8 cellular contexts compared by ENCODE assay signal in genomic region chr10:46285300-46285699, GRCh38. TPM values are rescaled to one million over a fixed set of nuclear protein-coding genes. Genes with fewer than 3 reads are reported as not detected.
DNase-seq lines count a peak whose midpoint lies in the region; ATAC-seq and TF ChIP-seq lines count a peak whose summit lies in the region.

No MANE protein-coding gene starts in this region.

- no peak for TF ChIP-seq CTCF in CD8-positive, alpha-beta T cell (IDR thresholded peaks at IDR 0.05)
- TF ChIP-seq CTCF in IMR-90 (conservative IDR thresholded peaks at IDR 0.05; ENCODE audit: low read depth, low read length): no peak
- no peak for TF ChIP-seq CTCF in colonic mucosa (IDR thresholded peaks at IDR 0.05)
- no peak for TF ChIP-seq CTCF in osteoblast (IDR thresholded peaks at IDR 0.05; ENCODE audit: extremely low read depth, low read depth, low read length)

- H2AFZ ChIP-seq in IMR-90 (replicated peaks; ENCODE audit: low read length, poor library complexity) (no peak overlapping the region), osteoblast (ENCODE audit: low read length) (no peak overlapping the region)

- peak overlapping the region; percentile 53 for H3K23ac ChIP-seq in IMR-90 (ENCODE audit: low read depth, low read length)

- peaks cover 10% of the 10 kb centered on the region for H3K4me1 ChIP-seq in CD8-positive, alpha-beta T cell (ENCODE audit: insufficient read depth, low read length)
- H3K4me1 ChIP-seq in IMR-90 (ENCODE audit: control insufficient read depth, insufficient read depth, low read length) (peaks cover 2% of the 10 kb centered on the region; the same call in 1 of the 2 replicates), colonic mucosa (no peaks in the 10 kb centered on the region), osteoblast (ENCODE audit: insufficient read depth, low read length) (no peaks in the 10 kb centered on the region)

- dilution Hi-C loops in IMR-90 (cut with HindIII; ENCODE audit: low sequenced_read_pairs, unreplicated experiment): no loop called here

- H3K79me1 ChIP-seq in IMR-90 (ENCODE audit: low read depth in 1 of 2, low read length in 2 of 2): peaks cover 0 to 6% of the 10 kb centered on the region in 2 experiments; a peak in 1 of 4 replicates

- H3K4me2 ChIP-seq in IMR-90 (ENCODE audit: low read depth, low read length): peak overlapping the region; percentile 85
- H3K4me2 ChIP-seq in osteoblast (ENCODE audit: insufficient read depth, low read length): peak overlapping the region; percentile 78

- intact Hi-C loops in CD8-positive, alpha-beta T cell (cut with DNase I, micrococcal nuclease): loop anchor here (2.0 to 10.0 kb wide), 2 partner anchors 254 to 1290 kb away; partner anchors contain the start of gene NCOA4 (in 1 of the 2)
- intact Hi-C loops in IMR-90 (cut with micrococcal nuclease) (no loop called here), colonic mucosa (cut with DNase I) (no loop called here)

- peaks cover 3% of the 10 kb centered on the region for H3K9me1 ChIP-seq in IMR-90 (ENCODE audit: insufficient read depth, low read length)

- no peaks in the 10 kb centered on the region for H3K9me3 ChIP-seq in CD8-positive, alpha-beta T cell (ENCODE audit: low read length)
- H3K9me3 ChIP-seq in IMR-90 (ENCODE audit: control insufficient read depth, insufficient read depth, low read length) (no peaks in the 10 kb centered on the region), colonic mucosa (no peaks in the 10 kb centered on the region), osteoblast (ENCODE audit: low read depth, low read length) (no peaks in the 10 kb centered on the region)

- POLR2A ChIA-PET in CD8-positive, alpha-beta T cell (lab: Charles Lee): interaction anchor here (1.3 to 3.1 kb wide), 2 partner anchors 16 to 1095 kb away, joined by 3 to 18 read pairs; no protein-coding TSS in a partner anchor
- POLR2A ChIA-PET in IMR-90 (lab: Charles Lee; ENCODE audit: unreplicated experiment): no interaction called here

- peak overlapping the region in 1 of 2 experiments; percentile 98; a peak in 3 of 4 replicates for H4K8ac ChIP-seq in IMR-90 (ENCODE audit: low read depth in 2 of 2, low read length in 2 of 2)

- no peak overlapping the region for H3K27ac ChIP-seq in CD8-positive, alpha-beta T cell (ENCODE audit: low read depth, low read length)
- H3K27ac ChIP-seq in IMR-90 (ENCODE audit: insufficient read depth, low read length): no peak overlapping the region
- H3K27ac ChIP-seq in colonic mucosa: no peak overlapping the region
- no peak overlapping the region for H3K27ac ChIP-seq in osteoblast (ENCODE audit: low read depth, low read length)

- H3K18ac ChIP-seq in IMR-90 (ENCODE audit: low read depth, low read length): no peak overlapping the region

- no peaks in the 10 kb centered on the region for H3K9me3 Mint-ChIP-seq in CD8-positive, alpha-beta T cell

- H4K91ac ChIP-seq in IMR-90 (ENCODE audit: insufficient read depth, low read depth, low read length): peak overlapping the region; percentile 38; the same call in 1 of the 2 replicates

- H3K79me2 ChIP-seq in osteoblast (ENCODE audit: insufficient read depth, low read length): no peaks in the 10 kb centered on the region

- peak overlapping the region; percentile 58; the same call in 1 of the 2 replicates for H3K4ac ChIP-seq in IMR-90 (ENCODE audit: low read depth, low read length)

- CTCF ChIA-PET in CD8-positive, alpha-beta T cell (lab: Charles Lee): interaction anchor here (1.5 kb wide), 1 partner anchor 15 kb away, joined by 5 read pairs; no protein-coding TSS in a partner anchor
- CTCF ChIA-PET in IMR-90 (lab: Yijun Ruan, JAX): no interaction called here

- BruUV-seq in IMR-90 (replicated peaks; lab: Mats Ljungman, UMichigan): no TSS peak

- TF ChIP-seq POLR2A in IMR-90 (IDR thresholded peaks at IDR 0.05; ENCODE audit: low read depth, low read length): no peak

- ATAC-seq in CD8-positive, alpha-beta T cell: no peak
- ATAC-seq in IMR-90 (ENCODE audit: low read depth): no peak
- no peak for ATAC-seq in GM19452 (IDR thresholded peaks at IDR 0.05; ENCODE audit: unreplicated experiment)

- no peaks in the 10 kb centered on the region for H3K36me3 ChIP-seq in CD8-positive, alpha-beta T cell (ENCODE audit: insufficient read depth, low read length)
- no peaks in the 10 kb centered on the region for H3K36me3 ChIP-seq in IMR-90 (ENCODE audit: control insufficient read depth, insufficient read depth, low read length)
- no peaks in the 10 kb centered on the region for H3K36me3 ChIP-seq in colonic mucosa
- H3K36me3 ChIP-seq in osteoblast (ENCODE audit: insufficient read depth, low read length): no peaks in the 10 kb centered on the region

- no peak overlapping the region for H2BK120ac ChIP-seq in IMR-90 (ENCODE audit: low read depth, low read length)

- DNase-seq in CD8-positive, alpha-beta T cell: no peak
- no peak for DNase-seq in IMR-90
- no peak for DNase-seq in colonic mucosa
- DNase-seq in osteoblast (ENCODE audit: insufficient read length, low spot score, missing footprints): no peak
- no peak for DNase-seq in hepatic stellate cell (ENCODE audit: low spot score)
- no peak for DNase-seq in central memory CD4-positive, alpha-beta T cell
- no peak for DNase-seq in NOMO-1 treated with DMSO at 0.1 percent for 48 hours (lab: John Stamatoyannopoulos, UW; ENCODE audit: unreplicated experiment)

- no peak overlapping the region; the same call in 1 of the 2 replicates for H4K5ac ChIP-seq in IMR-90 (ENCODE audit: low read depth, low read length)

- 83% methylated on average over 2 of the region's 3 CpGs; no CpG with 5 or more reads in 1 of the 2 experiments for WGBS in IMR-90 (ENCODE audit: extremely low coverage in 2 of 2, insufficient read length in 1 of 2), 2 experiments

- peak overlapping the region; percentile 2; the same call in 1 of the 3 replicates for H2BK15ac ChIP-seq in IMR-90 (ENCODE audit: low read depth, low read length)

- H2AK5ac ChIP-seq in IMR-90 (ENCODE audit: low read depth, low read length): peak overlapping the region; percentile 13; the same call in 1 of the 2 replicates

- H3K56ac ChIP-seq in IMR-90 (ENCODE audit: extremely low read depth, insufficient read depth, low read length): no peak overlapping the region

- no peaks in the 10 kb centered on the region for H4K20me1 ChIP-seq in IMR-90 (ENCODE audit: insufficient read depth, low read length)
- no peaks in the 10 kb centered on the region for H4K20me1 ChIP-seq in osteoblast (ENCODE audit: insufficient read depth, low read length)

- H3K4me3 Mint-ChIP-seq in CD8-positive, alpha-beta T cell: peak overlapping the region; percentile 92

- H3K4me1 Mint-ChIP-seq in CD8-positive, alpha-beta T cell (ENCODE audit: low read depth): peaks cover 18% of the 10 kb centered on the region

- H3K27ac Mint-ChIP-seq in CD8-positive, alpha-beta T cell: peak overlapping the region; percentile 27

- H2AK9ac ChIP-seq in IMR-90 (replicated peaks; ENCODE audit: low read depth, low read length, poor library complexity): no peak overlapping the region

- TF ChIP-seq RAD21 in IMR-90 (IDR thresholded peaks at IDR 0.05; ENCODE audit: low read length): no peak

- H3K36me3 Mint-ChIP-seq in CD8-positive, alpha-beta T cell: peaks cover 2% of the 10 kb centered on the region

- peak overlapping the region; percentile 81; the same call in 1 of the 2 replicates for H3K14ac ChIP-seq in IMR-90 (replicated peaks; ENCODE audit: low read depth, low read length)

- H2BK5ac ChIP-seq in IMR-90 (ENCODE audit: low read depth, low read length, poor library complexity, severe bottlenecking): no peak overlapping the region

- no peak overlapping the region for H2BK20ac ChIP-seq in IMR-90 (ENCODE audit: low read depth, low read length)

- no peaks in the 10 kb centered on the region for H3K27me3 Mint-ChIP-seq in CD8-positive, alpha-beta T cell (ENCODE audit: low read depth)

- no peak overlapping the region for H3K4me3 ChIP-seq in CD8-positive, alpha-beta T cell (ENCODE audit: low read depth, low read length)
- H3K4me3 ChIP-seq in IMR-90 (ENCODE audit: insufficient read depth, low read depth, low read length) (peak overlapping the region; percentile 65; the same call in 1 of the 2 replicates), colonic mucosa (peak overlapping the region; percentile 58), osteoblast (ENCODE audit: insufficient read depth, low read length) (no peak overlapping the region)

- H3K9ac ChIP-seq in IMR-90 (ENCODE audit: low read depth, low read length) (peak overlapping the region; percentile 85), colonic mucosa (ENCODE audit: low read depth in 2 of 2, low read length in 2 of 2) (peak overlapping the region in 1 of 2 donors; percentile 28)

- in situ Hi-C loops in IMR-90 (cut with MboI; ENCODE audit: low sequenced_read_pairs): no loop called here

- H3K27me3 ChIP-seq in CD8-positive, alpha-beta T cell (ENCODE audit: insufficient read depth, low read length): no peaks in the 10 kb centered on the region
- peaks cover 6% of the 10 kb centered on the region for H3K27me3 ChIP-seq in IMR-90 (ENCODE audit: control insufficient read depth, insufficient read depth, low read length)
- H3K27me3 ChIP-seq in colonic mucosa: no peaks in the 10 kb centered on the region
- peaks cover 29% of the 10 kb centered on the region for H3K27me3 ChIP-seq in osteoblast (ENCODE audit: insufficient read depth, low read length)

TF ChIP-seq in IMR-90, 13 proteins besides CTCF, POLR2A, EP300 and RAD21:
- TF ChIP-seq CHD1 (IDR thresholded peaks at IDR 0.05; ENCODE audit: low read depth, low read length) (no peak), BHLHE40 (IDR thresholded peaks at IDR 0.05; ENCODE audit: low read depth, low read length) (no peak), MAFK (IDR thresholded peaks at IDR 0.05; ENCODE audit: low read depth, low read length) (no peak), ELK1 (IDR thresholded peaks at IDR 0.05; ENCODE audit: borderline replicate concordance, low read depth, low read length) (no peak), FOS (IDR thresholded peaks at IDR 0.05; ENCODE audit: low read depth, low read length) (no peak), NFE2L2 (IDR thresholded peaks at IDR 0.05; ENCODE audit: low read depth, low read length) (no peak)

RNA-seq across cellular contexts. Expression of gene ANTXRL, which starts 1.5 kb away (rescaled TPM):
- not detected for total RNA-seq in CD8-positive, alpha-beta T cell
- total RNA-seq in IMR-90 (2012; rRNA removed) (not detected in 2 replicates), colonic mucosa (not detected), osteoblast (not detected in 2 replicates)
- polyA plus RNA-seq in IMR-90 (2012; rRNA removed): not detected in 2 replicates
- polyA plus RNA-seq in IMR-90 (2012; cell fraction: cytosol; rRNA removed): not detected in 2 replicates
- polyA plus RNA-seq in IMR-90 (2012; cell fraction: nucleus; rRNA removed; ENCODE audit: low replicate concordance): 0.03 TPM in 1 of 2 replicates, not detected in the other

Comparison
In these comparisons a context has a peak if more than half of its experiments do, and no peak if none do; other contexts are left out.
1. H3K4me3 ChIP-seq: peak in IMR-90 (single experiment) and colonic mucosa (single experiment); none in CD8-positive, alpha-beta T cell (single experiment) and osteoblast (single experiment).
2. intact Hi-C loops: an anchor here in CD8-positive, alpha-beta T cell (2.0 to 10.0 kb wide); none called in IMR-90 and colonic mucosa.